ENCODE assay signal across 9 cellular contexts in the genomic region with DNA sequence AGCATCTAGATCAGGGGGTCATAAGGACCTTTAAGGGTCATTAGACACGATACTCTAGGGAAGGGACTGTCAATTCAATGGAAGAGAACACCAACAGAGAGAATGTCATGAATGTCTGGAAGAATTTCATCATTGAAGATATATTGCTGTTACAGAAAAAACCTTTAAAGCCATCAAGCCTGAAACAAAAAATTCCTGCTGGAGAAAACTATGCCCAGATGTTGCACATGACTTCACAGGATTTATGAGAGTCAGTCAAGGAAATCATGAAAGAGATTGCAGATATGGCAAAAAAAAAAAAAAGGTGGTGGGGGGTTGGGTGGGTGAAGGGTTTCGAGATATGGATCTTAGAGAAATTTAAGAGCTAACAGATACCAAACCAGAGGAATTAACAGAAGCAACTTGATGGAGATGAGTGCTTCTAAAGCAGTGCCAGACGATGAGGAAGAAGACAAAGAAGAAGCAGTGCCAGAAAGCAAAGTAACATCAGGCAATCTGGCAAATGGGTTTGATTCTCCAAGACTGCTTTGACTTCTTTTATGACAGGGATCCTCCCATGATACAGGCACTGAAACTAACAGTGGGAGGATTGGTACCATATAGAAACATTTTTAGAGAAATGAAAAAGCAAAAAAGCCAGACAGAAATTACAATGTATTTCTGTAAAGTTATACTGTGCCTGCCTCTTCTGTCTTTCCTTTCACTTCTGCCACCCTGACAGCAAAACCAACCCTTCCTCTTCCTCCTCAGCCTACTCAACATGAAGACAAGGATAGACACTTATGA. TPM values are rescaled to one million over a fixed set of nuclear protein-coding genes. Genes with fewer than 3 reads are reported as not detected.
A peak's percentile ranks its signal among the peaks of the same experiment; 100 is the strongest.
DNase-seq lines count a peak whose midpoint lies in the region; ATAC-seq, FAIRE-seq and TF ChIP-seq lines count a peak whose summit lies in the region.
"Had no signal": no experiment of that assay in that cellular context is flagged by ENCODE, and none has a peak within 500 bp of the region (broad histone marks: within the 10 kb centered on the region; RNA-seq: fewer than 3 reads in every experiment).

No MANE protein-coding gene starts in this region.

- 26% methylated on average over 3 of the region's 3 CpGs for WGBS in K562 (ENCODE audit: insufficient coverage, low coverage, missing lambda C conversion rate)

- H3K27ac ChIP-seq in A673 (ENCODE audit: low read depth, low read length, poor library complexity, severe bottlenecking) (peak overlapping the region; percentile 21), K562 (ENCODE audit: extremely low read depth, low read depth, low read length) (peak overlapping the region; percentile 21; the same call in 1 of the 3 replicates)

- no peaks in the 10 kb centered on the region; the same call in 1 of the 2 replicates for H4K20me1 ChIP-seq in K562 (replicated peaks; ENCODE audit: control insufficient read depth, insufficient read depth, low read length)

- POLR2A ChIA-PET in A673 (lab: Charles Lee; ENCODE audit: low non-redundant PET): no interaction called here
- POLR2A ChIA-PET in K562 (lab: Yijun Ruan, JAX): interaction anchor here (1.4 to 1.6 kb wide), 2 partner anchors 10 kb away, joined by 5 to 9 read pairs; no protein-coding TSS in a partner anchor

- ATAC-seq in GM19324 (IDR thresholded peaks at IDR 0.05; ENCODE audit: low FRiP score, unreplicated experiment): peak; percentile 53
- peak; percentile 43 for ATAC-seq in HG03139 (IDR thresholded peaks at IDR 0.05; ENCODE audit: unreplicated experiment)
- no peak; the same call in 2 of the 3 replicates for ATAC-seq in K562
- ATAC-seq: activated CD8-positive, alpha-beta memory T cell treated with anti-CD3 and anti-CD28 coated beads, Interleukin-2, amount 10 ng/mL, durations not matched to agents 7 days and 5 days had no signal

- intact Hi-C loops in A673 (cut with micrococcal nuclease; ENCODE audit: unreplicated experiment): no loop called here
- intact Hi-C loops in K562 (cut with micrococcal nuclease): no loop called here

- TF ChIP-seq RAD21 in K562 (CRISPR knock-in tag; conservative IDR thresholded peaks at IDR 0.05 in 1 of 2, IDR thresholded peaks at IDR 0.05 in 1 of 2): no peak

- H3K9me3 ChIP-seq in A673 (ENCODE audit: low read depth, low read length, poor library complexity, severe bottlenecking) (no peaks in the 10 kb centered on the region), K562 (replicated peaks; ENCODE audit: control insufficient read depth, insufficient read depth, low read depth, low read length) (no peaks in the 10 kb centered on the region)

- TF ChIP-seq EP300 in K562 (IDR thresholded peaks at IDR 0.05; ENCODE audit: low read length): no peak

- H3K36me3 ChIP-seq in A673 (ENCODE audit: insufficient read depth, low read length, poor library complexity, severe bottlenecking) (no peaks in the 10 kb centered on the region), K562 (ENCODE audit: control insufficient read depth, insufficient read depth, low read length) (peaks cover 4% of the 10 kb centered on the region)

- BruUV-seq in A673 (replicated peaks; lab: Mats Ljungman, UMichigan): no TSS peak
- no TSS peak for BruUV-seq in K562 (replicated peaks; lab: Mats Ljungman, UMichigan)

- H3K4me1 ChIP-seq in A673 (ENCODE audit: insufficient read depth, low read length, poor library complexity, severe bottlenecking) (peaks cover 58% of the 10 kb centered on the region), K562 (replicated peaks in 1 of 2; ENCODE audit: control insufficient read depth in 2 of 2, insufficient read depth in 2 of 2, low read length in 2 of 2) (peaks cover 4 to 33% of the 10 kb centered on the region in 2 experiments; a peak in 4 of 5 replicates)

- no peak for TF ChIP-seq POLR2A in K562 (conservative IDR thresholded peaks at IDR 0.05)

- DNase-seq in A673 (ENCODE audit: low spot score) (peak; percentile 41), K562 (ENCODE audit: extremely low read depth in 1 of 4, low spot score in 3 of 4) (no peak), NCI-H510A (lab: John Stamatoyannopoulos, UW) (no peak), frontal cortex (ENCODE audit: low spot score in 2 of 2) (no peak)
- DNase-seq in stimulated activated naive CD4-positive, alpha-beta T cell (lab: John Stamatoyannopoulos, UW): no peak
- no peak for DNase-seq in central memory CD4-positive, alpha-beta T cell
- DNase-seq: activated CD8-positive, alpha-beta memory T cell treated with anti-CD3 and anti-CD28 coated beads, Interleukin-2, amount 10 ng/mL, durations not matched to agents 7 days and 5 days had no signal

- H3K27me3 ChIP-seq in A673 (replicated peaks; ENCODE audit: insufficient read depth, low read depth, low read length, poor library complexity) (no peaks in the 10 kb centered on the region), K562 (ENCODE audit: control insufficient read depth in 2 of 2, insufficient read depth in 2 of 2, low read length in 2 of 2) (no peaks in the 10 kb centered on the region)

- FAIRE-seq in K562 (lab: Jason Lieb, UNC) (no peak), frontal cortex (lab: Jason Lieb, UNC) (no peak)

- TF ChIP-seq CTCF in A673 (conservative IDR thresholded peaks at IDR 0.05; ENCODE audit: low read depth, low read length): no peak
- TF ChIP-seq CTCF in K562 (IDR thresholded peaks at IDR 0.05 in 2 of 3, conservative IDR thresholded peaks at IDR 0.05 in 1 of 3; ENCODE audit: insufficient read depth in 2 of 3, low read depth in 1 of 3, low read length in 3 of 3): no peak

- no peak overlapping the region for H3K4me2 ChIP-seq in K562 (ENCODE audit: insufficient read depth, low read length)

- H3K79me2 ChIP-seq in K562 (ENCODE audit: control insufficient read depth, insufficient read depth, low read length): peaks cover 97% of the 10 kb centered on the region

- H3K4me3 ChIP-seq in A673 (ENCODE audit: low read depth, low read length, poor library complexity, severe bottlenecking) (no peak overlapping the region), K562 (no peak overlapping the region)

- in situ Hi-C loops in K562 (cut with MboI): no loop called here

- H3K9ac ChIP-seq in K562 (ENCODE audit: insufficient read depth in 1 of 2, low read depth in 2 of 2, low read length in 2 of 2): no peak overlapping the region

- CTCF ChIA-PET in A673 (lab: Charles Lee): interaction anchor here (0.6 to 0.7 kb wide), 2 partner anchors 15 to 127 kb away, joined by 3 to 4 read pairs; no protein-coding TSS in a partner anchor
- CTCF ChIA-PET in K562 (lab: Yijun Ruan, JAX; ENCODE audit: low intra/inter-chr PET ratio): no interaction called here

- H3K9me1 ChIP-seq in K562 (ENCODE audit: control insufficient read depth, insufficient read depth, low read length): no peaks in the 10 kb centered on the region

- H2AFZ ChIP-seq in K562 (ENCODE audit: low read depth, low read length): no peak overlapping the region

TF ChIP-seq in K562, 482 proteins besides CTCF, POLR2A, EP300 and RAD21 (continues in another document):
- peak; percentile 52 for TF ChIP-seq RBM25 (IDR thresholded peaks at IDR 0.05; ENCODE audit: low read depth, low read length, severe bottlenecking)
- TF ChIP-seq C11orf30 (IDR thresholded peaks at IDR 0.05; ENCODE audit: low read depth): no peak
- TF ChIP-seq, protein P1, sequence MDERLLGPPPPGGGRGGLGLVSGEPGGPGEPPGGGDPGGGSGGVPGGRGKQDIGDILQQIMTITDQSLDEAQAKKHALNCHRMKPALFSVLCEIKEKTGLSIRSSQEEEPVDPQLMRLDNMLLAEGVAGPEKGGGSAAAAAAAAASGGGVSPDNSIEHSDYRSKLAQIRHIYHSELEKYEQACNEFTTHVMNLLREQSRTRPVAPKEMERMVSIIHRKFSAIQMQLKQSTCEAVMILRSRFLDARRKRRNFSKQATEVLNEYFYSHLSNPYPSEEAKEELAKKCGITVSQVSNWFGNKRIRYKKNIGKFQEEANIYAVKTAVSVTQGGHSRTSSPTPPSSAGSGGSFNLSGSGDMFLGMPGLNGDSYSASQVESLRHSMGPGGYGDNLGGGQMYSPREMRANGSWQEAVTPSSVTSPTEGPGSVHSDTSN (CRISPR knock-in tag; IDR thresholded peaks at IDR 0.05; ENCODE audit: low read depth): no peak
- TF ChIP-seq, protein P1 (tag; conservative IDR thresholded peaks at IDR 0.05; ENCODE audit: low read depth): peak; percentile 47
- TF ChIP-seq KDM1A (IDR thresholded peaks at IDR 0.05): peak; percentile 10 to 49; a peak in 1 of 4 replicates
- no peak for TF ChIP-seq CEBPG (CRISPR knock-in tag; IDR thresholded peaks at IDR 0.05)
- TF ChIP-seq CEBPG (tag; conservative IDR thresholded peaks at IDR 0.05 in 1 of 2, IDR thresholded peaks at IDR 0.05 in 1 of 2): peak in 1 of 2 experiments; percentile 26; a peak in 1 of 4 replicates
- TF ChIP-seq MEIS2 (IDR thresholded peaks at IDR 0.05; ENCODE audit: partially characterized antibody): peak; percentile 60

RNA-seq across cellular contexts. Expression of a gene that starts 28.5 kb away (rescaled TPM):
- total RNA-seq in A673 (2021) (29.0 and 35.5 TPM in 2 replicates), K562 (2014; rRNA removed) (22.6 and 24.4 TPM in 2 replicates), K562 (2014; rRNA removed; fragmentation: Illumina TruSeq; extraction: Trizol) (27.8 and 30.0 TPM in 2 replicates), K562 (2015; rRNA removed; fragmentation: Illumina TruSeq; extraction: Trizol) (22.1 and 27.0 TPM in 2 replicates), K562 (2021) (16.9 and 22.2 TPM in 2 replicates), frontal cortex (104 TPM)
- 73.1 and 225 TPM in 2 replicates for total RNA-seq in K562 (2011; cell fraction: chromatin; rRNA removed; ENCODE audit: low replicate concordance)
- 23.2 and 29.0 TPM in 2 replicates for total RNA-seq in K562 (2011; cell fraction: nucleolus; rRNA removed)
- 73.0 and 112 TPM in 2 replicates for total RNA-seq in K562 (2011; cell fraction: nucleoplasm; rRNA removed)
- polyA plus RNA-seq in K562 (2011; rRNA removed) (16.6 and 18.0 TPM in 2 replicates), K562 (2014; fragmentation: Illumina TruSeq; extraction: Trizol) (10.6 and 13.4 TPM in 2 replicates), K562 (2014; fragmentation: Nextera tagmentation; extraction: Ambion mirVana) (1 to 10 TPM; 3.1 to 4.4 TPM), K562 (2014; rRNA removed) (8.2 and 11.7 TPM in 2 replicates)
- 1.5 and 4.2 TPM in 2 replicates for polyA plus RNA-seq in K562 (2011; cell fraction: cytosol; rRNA removed)
- polyA plus RNA-seq in K562 (2011; cell fraction: nucleus; rRNA removed): 22.8 and 28.7 TPM in 2 replicates
- polyA plus RNA-seq in K562 (2012): 8.7 and 10.2 TPM in 2 replicates
- 40.5 and 51.3 TPM in 2 replicates for polyA minus RNA-seq in K562 (2011; rRNA and poly(A)+ RNA removed)
- polyA minus RNA-seq in K562 (2011; cell fraction: cytosol; rRNA and poly(A)+ RNA removed): 6.9 and 14.5 TPM in 2 replicates
- polyA minus RNA-seq in K562 (2011; cell fraction: nucleus; rRNA and poly(A)+ RNA removed): 48.7 and 81.2 TPM in 2 replicates
